Comparison of ENCODE assay signal across 8 cellular contexts in the genomic region with DNA sequence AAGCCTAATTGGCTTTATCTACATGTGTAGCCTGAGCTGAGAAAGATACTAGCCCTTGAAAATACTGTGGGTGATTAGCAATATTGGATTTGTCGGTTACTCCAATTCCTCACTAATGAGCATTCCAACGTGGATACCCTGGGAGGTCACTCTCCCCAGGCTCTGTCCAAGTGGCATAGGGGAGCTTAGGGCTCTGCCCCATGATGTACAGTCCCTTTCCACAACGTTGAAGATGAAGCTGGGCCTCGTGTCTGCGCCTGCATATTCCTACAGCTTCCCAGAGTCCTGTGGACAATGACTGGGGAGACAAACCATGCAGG. TPM values are rescaled to one million over a fixed set of nuclear protein-coding genes. Genes with fewer than 3 reads are reported as not detected.
DNase-seq lines count a peak whose midpoint lies in the region; TF ChIP-seq lines count a peak whose summit lies in the region.

No MANE protein-coding gene starts in this region.

- peak overlapping the region; percentile 99 for H3K4me3 ChIP-seq in GM08714 (ENCODE audit: low read length)
- peak overlapping the region; percentile 93 for H3K4me3 ChIP-seq in ectodermal cell (ENCODE audit: insufficient read depth, low read depth, low read length)
- H3K4me3 ChIP-seq in retinal pigment epithelial cell (ENCODE audit: low read length) = peak overlapping the region; percentile 81

- no peaks in the 10 kb centered on the region for H3K9me3 ChIP-seq in ectodermal cell (ENCODE audit: control insufficient read depth, low read length)

- H3K27ac ChIP-seq in ectodermal cell (ENCODE audit: insufficient read depth, low read depth, low read length, poor library complexity, severe bottlenecking) = peak overlapping the region; percentile 70

- peaks cover 17% of the 10 kb centered on the region for H3K4me1 ChIP-seq in ectodermal cell (ENCODE audit: control insufficient read depth, insufficient read depth, low read length)

- 54 to 62% methylated on average over 5 of the region's 5 CpGs for WGBS in ectodermal cell, 2 experiments

- H3K27me3 ChIP-seq in ectodermal cell (ENCODE audit: control insufficient read depth, insufficient read depth, low read length, poor library complexity, severe bottlenecking) = no peaks in the 10 kb centered on the region

- H3K36me3 ChIP-seq in ectodermal cell (ENCODE audit: control insufficient read depth, insufficient read depth, low read length) = peaks cover 37% of the 10 kb centered on the region

- TF ChIP-seq CTCF in retinal pigment epithelial cell (conservative IDR thresholded peaks at IDR 0.05; ENCODE audit: low read depth, low read length) = no peak

- DNase-seq in retinal pigment epithelial cell (ENCODE audit: low read depth) = peak; percentile 72
- no peak for DNase-seq in NCI-H345 treated with DMSO at 0.1 percent for 48 hours (lab: John Stamatoyannopoulos, UW; ENCODE audit: unreplicated experiment)
- DNase-seq in medulla oblongata (ENCODE audit: extremely low spot score) = no peak
- no peak for DNase-seq in UCSD-AML1 (lab: John Stamatoyannopoulos, UW; ENCODE audit: unreplicated experiment)
- no peak for DNase-seq in midbrain (lab: John Stamatoyannopoulos, UW)

TF ChIP-seq in PFSK-1, 5 proteins besides CTCF, POLR2A, EP300 and RAD21:
- TF ChIP-seq POLR2AphosphoS5 (IDR thresholded peaks at IDR 0.05; ENCODE audit: low read depth, low read length) (peak; percentile 96), SIN3A (IDR thresholded peaks at IDR 0.05; ENCODE audit: borderline replicate concordance, insufficient read depth, low read length) (no peak)
- TF ChIP-seq, protein P1, sequence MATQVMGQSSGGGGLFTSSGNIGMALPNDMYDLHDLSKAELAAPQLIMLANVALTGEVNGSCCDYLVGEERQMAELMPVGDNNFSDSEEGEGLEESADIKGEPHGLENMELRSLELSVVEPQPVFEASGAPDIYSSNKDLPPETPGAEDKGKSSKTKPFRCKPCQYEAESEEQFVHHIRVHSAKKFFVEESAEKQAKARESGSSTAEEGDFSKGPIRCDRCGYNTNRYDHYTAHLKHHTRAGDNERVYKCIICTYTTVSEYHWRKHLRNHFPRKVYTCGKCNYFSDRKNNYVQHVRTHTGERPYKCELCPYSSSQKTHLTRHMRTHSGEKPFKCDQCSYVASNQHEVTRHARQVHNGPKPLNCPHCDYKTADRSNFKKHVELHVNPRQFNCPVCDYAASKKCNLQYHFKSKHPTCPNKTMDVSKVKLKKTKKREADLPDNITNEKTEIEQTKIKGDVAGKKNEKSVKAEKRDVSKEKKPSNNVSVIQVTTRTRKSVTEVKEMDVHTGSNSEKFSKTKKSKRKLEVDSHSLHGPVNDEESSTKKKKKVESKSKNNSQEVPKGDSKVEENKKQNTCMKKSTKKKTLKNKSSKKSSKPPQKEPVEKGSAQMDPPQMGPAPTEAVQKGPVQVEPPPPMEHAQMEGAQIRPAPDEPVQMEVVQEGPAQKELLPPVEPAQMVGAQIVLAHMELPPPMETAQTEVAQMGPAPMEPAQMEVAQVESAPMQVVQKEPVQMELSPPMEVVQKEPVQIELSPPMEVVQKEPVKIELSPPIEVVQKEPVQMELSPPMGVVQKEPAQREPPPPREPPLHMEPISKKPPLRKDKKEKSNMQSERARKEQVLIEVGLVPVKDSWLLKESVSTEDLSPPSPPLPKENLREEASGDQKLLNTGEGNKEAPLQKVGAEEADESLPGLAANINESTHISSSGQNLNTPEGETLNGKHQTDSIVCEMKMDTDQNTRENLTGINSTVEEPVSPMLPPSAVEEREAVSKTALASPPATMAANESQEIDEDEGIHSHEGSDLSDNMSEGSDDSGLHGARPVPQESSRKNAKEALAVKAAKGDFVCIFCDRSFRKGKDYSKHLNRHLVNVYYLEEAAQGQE (IDR thresholded peaks at IDR 0.05; ENCODE audit: insufficient read depth in 1 of 2, low read depth in 2 of 2, low read length in 2 of 2) = 0 out of 4 replicates have a peak, but pooled peaks of 1 of the 2 experiments have one; percentile 8

RNA-seq across cellular contexts. Expression of gene RCC1, which starts 2.6 kb away (rescaled TPM):
- 126 TPM for polyA plus RNA-seq in PFSK-1 (2012; ENCODE audit: insufficient read length, low read depth)
- 73.2 TPM for polyA plus RNA-seq in ectodermal cell (2013, experiment 1 of 4)
- 63.5 TPM for polyA plus RNA-seq in ectodermal cell (2013, experiment 2 of 4)
- polyA plus RNA-seq in ectodermal cell (2013, experiment 3 of 4) = 50.8 TPM
- polyA plus RNA-seq in ectodermal cell (2013, experiment 4 of 4) = 52.0 TPM

RNA-seq across cellular contexts. Expression of gene TRNAU1AP, which starts 44.5 kb away (rescaled TPM):
- 21.4 TPM for polyA plus RNA-seq in PFSK-1 (2012; ENCODE audit: insufficient read length, low read depth)
- polyA plus RNA-seq in ectodermal cell (2013, experiment 1 of 4) = 42.1 TPM
- 50.2 TPM for polyA plus RNA-seq in ectodermal cell (2013, experiment 2 of 4)
- 40.5 TPM for polyA plus RNA-seq in ectodermal cell (2013, experiment 3 of 4)
- polyA plus RNA-seq in ectodermal cell (2013, experiment 4 of 4) = 40.3 TPM
